In the genomic region with DNA sequence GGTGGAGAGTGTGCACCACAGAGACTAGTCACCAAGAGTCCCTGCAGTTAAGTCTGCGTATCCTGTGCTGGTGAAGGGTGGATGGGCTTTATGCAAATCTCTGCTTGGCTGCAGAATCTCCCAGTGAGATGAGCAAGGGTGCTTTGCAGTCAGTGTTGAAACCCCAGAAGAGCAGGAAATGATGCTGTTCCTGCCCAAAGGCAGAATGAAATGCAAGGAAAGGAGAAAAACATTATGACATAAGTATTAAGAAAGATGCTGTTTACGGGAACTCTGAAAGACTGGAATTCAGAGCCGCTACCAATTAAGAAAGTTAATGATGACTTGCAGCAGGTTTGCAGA, we compare ENCODE assay signal across 8 cellular contexts. TPM values are rescaled to one million over a fixed set of nuclear protein-coding genes. Genes with fewer than 3 reads are reported as not detected.
DNase-seq lines count a peak whose midpoint lies in the region; ATAC-seq and TF ChIP-seq lines count a peak whose summit lies in the region.

No MANE protein-coding gene starts in this region.

- peaks cover 31% of the 10 kb centered on the region for H3K4me1 Mint-ChIP-seq in activated CD8-positive, alpha-beta memory T cell treated with anti-CD3 and anti-CD28 coated beads, Interleukin-2, amount 10 ng/mL, durations not matched to agents 7 days and 5 days
- peaks cover 20% of the 10 kb centered on the region for H3K4me1 Mint-ChIP-seq in stimulated activated memory B cell treated with anti-CD40 and anti-IgM and Interleukin-4, amounts not matched to agents 10 μg/mL and 1 μg/mL and 100 μg/mL, for 72 hours

- H3K4me3 Mint-ChIP-seq in activated CD8-positive, alpha-beta memory T cell treated with anti-CD3 and anti-CD28 coated beads, Interleukin-2, amount 10 ng/mL, durations not matched to agents 7 days and 5 days: no peak overlapping the region
- no peak overlapping the region for H3K4me3 Mint-ChIP-seq in stimulated activated memory B cell treated with anti-CD40 and anti-IgM and Interleukin-4, amounts not matched to agents 10 μg/mL and 1 μg/mL and 100 μg/mL, for 72 hours

- no peak overlapping the region for H3K9ac ChIP-seq in SK-N-MC (ENCODE audit: insufficient read length)

- H3K27me3 Mint-ChIP-seq in activated CD8-positive, alpha-beta memory T cell treated with anti-CD3 and anti-CD28 coated beads, Interleukin-2, amount 10 ng/mL, durations not matched to agents 7 days and 5 days: peaks cover 14% of the 10 kb centered on the region
- H3K27me3 Mint-ChIP-seq in stimulated activated memory B cell treated with anti-CD40 and anti-IgM and Interleukin-4, amounts not matched to agents 10 μg/mL and 1 μg/mL and 100 μg/mL, for 72 hours: no peaks in the 10 kb centered on the region

- no peaks in the 10 kb centered on the region for H3K36me3 ChIP-seq in SK-N-MC (ENCODE audit: insufficient read depth, low read length)

- ATAC-seq in activated CD8-positive, alpha-beta memory T cell treated with anti-CD3 and anti-CD28 coated beads, Interleukin-2, amount 10 ng/mL, durations not matched to agents 7 days and 5 days: peak; percentile 40
- ATAC-seq in HG02943 (IDR thresholded peaks at IDR 0.05; ENCODE audit: low read depth, unreplicated experiment): peak; percentile 87
- peak; percentile 88 for ATAC-seq in stimulated activated memory B cell treated with anti-CD40 and anti-IgM and Interleukin-4, amounts not matched to agents 10 μg/mL and 1 μg/mL and 100 μg/mL, for 72 hours

- peak overlapping the region; percentile 74 for H3K4me3 ChIP-seq in SK-N-MC

- no peaks in the 10 kb centered on the region for H3K9me3 ChIP-seq in SK-N-MC (ENCODE audit: low read depth, low read length)

- POLR2A ChIA-PET in HEK293T (lab: Yijun Ruan, JAX): no interaction called here

- CTCF ChIA-PET in activated CD8-positive, alpha-beta memory T cell treated with anti-CD3 and anti-CD28 coated beads, Interleukin-2, amount 10 ng/mL, durations not matched to agents 7 days and 5 days (lab: Charles Lee): no interaction called here
- CTCF ChIA-PET in HEK293T (lab: Yijun Ruan, JAX): no interaction called here

- no peaks in the 10 kb centered on the region for H3K9me3 Mint-ChIP-seq in activated CD8-positive, alpha-beta memory T cell treated with anti-CD3 and anti-CD28 coated beads, Interleukin-2, amount 10 ng/mL, durations not matched to agents 7 days and 5 days (ENCODE audit: low read depth)
- no peaks in the 10 kb centered on the region for H3K9me3 Mint-ChIP-seq in stimulated activated memory B cell treated with anti-CD40 and anti-IgM and Interleukin-4, amounts not matched to agents 10 μg/mL and 1 μg/mL and 100 μg/mL, for 72 hours

- H3K36me3 Mint-ChIP-seq in activated CD8-positive, alpha-beta memory T cell treated with anti-CD3 and anti-CD28 coated beads, Interleukin-2, amount 10 ng/mL, durations not matched to agents 7 days and 5 days: no peaks in the 10 kb centered on the region
- H3K36me3 Mint-ChIP-seq in stimulated activated memory B cell treated with anti-CD40 and anti-IgM and Interleukin-4, amounts not matched to agents 10 μg/mL and 1 μg/mL and 100 μg/mL, for 72 hours: no peaks in the 10 kb centered on the region

- H3K27ac ChIP-seq in SK-N-MC: peak overlapping the region; percentile 75

- no peak overlapping the region for H3K27ac Mint-ChIP-seq in activated CD8-positive, alpha-beta memory T cell treated with anti-CD3 and anti-CD28 coated beads, Interleukin-2, amount 10 ng/mL, durations not matched to agents 7 days and 5 days
- H3K27ac Mint-ChIP-seq in stimulated activated memory B cell treated with anti-CD40 and anti-IgM and Interleukin-4, amounts not matched to agents 10 μg/mL and 1 μg/mL and 100 μg/mL, for 72 hours: no peak overlapping the region

- no peak for DNase-seq in activated CD8-positive, alpha-beta memory T cell treated with anti-CD3 and anti-CD28 coated beads, Interleukin-2, amount 10 ng/mL, durations not matched to agents 7 days and 5 days
- no peak for DNase-seq in activated CD8-positive, alpha-beta memory T cell treated with anti-CD3 and anti-CD28 coated beads, Interleukin-2, amount 50 U/mL, for 4 hours
- DNase-seq in SK-N-MC (ENCODE audit: low read depth, low spot score) (peak; percentile 92), HEK293T (ENCODE audit: extremely low spot score) (no peak), superior temporal gyrus (ENCODE audit: extremely low spot score) (no peak), NCI-H345 (lab: John Stamatoyannopoulos, UW) (no peak)

TF ChIP-seq in HEK293T, 16 proteins besides CTCF, POLR2A, EP300 and RAD21:
- no peak for TF ChIP-seq ZNF384 (IDR thresholded peaks at IDR 0.05)
- no peak for TF ChIP-seq BHLHE40 (IDR thresholded peaks at IDR 0.05; ENCODE audit: borderline replicate concordance)
- no peak for TF ChIP-seq NFRKB (IDR thresholded peaks at IDR 0.05)
- no peak for TF ChIP-seq TARDBP (IDR thresholded peaks at IDR 0.05)
- TF ChIP-seq L3MBTL2 (conservative IDR thresholded peaks at IDR 0.05): no peak
- no peak for TF ChIP-seq ARNT (IDR thresholded peaks at IDR 0.05)
- no peak for TF ChIP-seq FOXK2 (IDR thresholded peaks at IDR 0.05)
- TF ChIP-seq LEF1 (IDR thresholded peaks at IDR 0.05; ENCODE audit: borderline replicate concordance): no peak
- no peak for TF ChIP-seq CTBP1 (IDR thresholded peaks at IDR 0.05; ENCODE audit: borderline replicate concordance)
- TF ChIP-seq FOXA1 (IDR thresholded peaks at IDR 0.05): no peak
- TF ChIP-seq HDGF (IDR thresholded peaks at IDR 0.05; ENCODE audit: borderline replicate concordance): no peak
- TF ChIP-seq, protein P1, sequence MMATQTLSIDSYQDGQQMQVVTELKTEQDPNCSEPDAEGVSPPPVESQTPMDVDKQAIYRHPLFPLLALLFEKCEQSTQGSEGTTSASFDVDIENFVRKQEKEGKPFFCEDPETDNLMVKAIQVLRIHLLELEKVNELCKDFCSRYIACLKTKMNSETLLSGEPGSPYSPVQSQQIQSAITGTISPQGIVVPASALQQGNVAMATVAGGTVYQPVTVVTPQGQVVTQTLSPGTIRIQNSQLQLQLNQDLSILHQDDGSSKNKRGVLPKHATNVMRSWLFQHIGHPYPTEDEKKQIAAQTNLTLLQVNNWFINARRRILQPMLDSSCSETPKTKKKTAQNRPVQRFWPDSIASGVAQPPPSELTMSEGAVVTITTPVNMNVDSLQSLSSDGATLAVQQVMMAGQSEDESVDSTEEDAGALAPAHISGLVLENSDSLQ (IDR thresholded peaks at IDR 0.05): no peak
- TF ChIP-seq FOXM1 (IDR thresholded peaks at IDR 0.05; ENCODE audit: borderline replicate concordance): no peak

RNA-seq across cellular contexts. Expression of a gene that starts 25.4 kb away (rescaled TPM):
- 10 to 100 TPM; 13.8 to 26.0 TPM for total RNA-seq in activated CD8-positive, alpha-beta memory T cell treated with anti-CD3 and anti-CD28 coated beads, Interleukin-2, amount 10 ng/mL, durations not matched to agents 7 days and 5 days
